Comparison of ENCODE assay signal across 16 cellular contexts in genomic region chr6:21494505-21494904, GRCh38.
DNase-seq lines count a peak whose midpoint lies in the region; FAIRE-seq and TF ChIP-seq lines count a peak whose summit lies in the region.
"Had no signal": no experiment of that assay in that cellular context is flagged by ENCODE, and none has a peak within 500 bp of the region (broad histone marks: within the 10 kb centered on the region; RNA-seq: fewer than 3 reads in every experiment).

No MANE protein-coding gene starts in this region.

- peaks cover 6% of the 10 kb centered on the region for H3K9me3 Mint-ChIP-seq in endodermal cell
- H3K9me3 Mint-ChIP-seq: CD4-positive, alpha-beta memory T cell had no signal

- H3K27ac Mint-ChIP-seq in endodermal cell, result no peak overlapping the region
- H3K27ac Mint-ChIP-seq: CD4-positive, alpha-beta memory T cell had no signal

- TF ChIP-seq POLR2A in vagina (IDR thresholded peaks at IDR 0.05), result no peak

- H3K36me3 ChIP-seq in endodermal cell (ENCODE audit: control insufficient read depth, insufficient read depth, low read length) (no peaks in the 10 kb centered on the region), vagina (no peaks in the 10 kb centered on the region)

- H3K4me1 Mint-ChIP-seq in endodermal cell, result no peaks in the 10 kb centered on the region
- H3K4me1 Mint-ChIP-seq: CD4-positive, alpha-beta memory T cell had no signal

- peaks cover 3% of the 10 kb centered on the region for H3K36me3 Mint-ChIP-seq in endodermal cell (ENCODE audit: low read depth)
- H3K36me3 Mint-ChIP-seq: CD4-positive, alpha-beta memory T cell had no signal

- no peak overlapping the region for H3K4me3 ChIP-seq in endodermal cell (ENCODE audit: low read length)
- H3K4me3 ChIP-seq in vagina, result no peak overlapping the region
- H3K4me3 ChIP-seq: A549 had no signal

- H3K9me3 ChIP-seq in endodermal cell (ENCODE audit: control insufficient read depth, low read length), result no peaks in the 10 kb centered on the region
- no peaks in the 10 kb centered on the region for H3K9me3 ChIP-seq in vagina
- H3K9me3 ChIP-seq: A549 had no signal

- TF ChIP-seq CTCF in endodermal cell (conservative IDR thresholded peaks at IDR 0.05) (peak; percentile 53), vagina (IDR thresholded peaks at IDR 0.05) (no peak)

- H3K4me3 Mint-ChIP-seq in endodermal cell, result no peak overlapping the region
- H3K4me3 Mint-ChIP-seq: CD4-positive, alpha-beta memory T cell had no signal

- intact Hi-C loops in vagina (cut with DNase I), result no loop called here

- H3K9ac ChIP-seq in endodermal cell (ENCODE audit: extremely low read depth, low read length, poor library complexity, severe bottlenecking), result no peak overlapping the region
- H3K9ac ChIP-seq: KMS-11 had no signal

- WGBS in endodermal cell (ENCODE audit: insufficient coverage in 1 of 2, insufficient read length in 1 of 2), 2 experiments, result 90 to 91% methylated on average over 4 to 8 of the region's 8 CpGs

- peaks cover 12% of the 10 kb centered on the region for H3K27me3 Mint-ChIP-seq in endodermal cell (ENCODE audit: insufficient read depth)

- H3K4me1 ChIP-seq in endodermal cell (ENCODE audit: control insufficient read depth, insufficient read depth, low read length) (no peaks in the 10 kb centered on the region), vagina (peaks cover 13% of the 10 kb centered on the region)
- H3K4me1 ChIP-seq: A549 had no signal

- H3K27me3 ChIP-seq in endodermal cell (ENCODE audit: control insufficient read depth, insufficient read depth, low read length, poor library complexity, severe bottlenecking) (no peaks in the 10 kb centered on the region), vagina (no peaks in the 10 kb centered on the region)

- H3K27ac ChIP-seq in endodermal cell (ENCODE audit: low read depth, low read length), result no peak overlapping the region
- no peak overlapping the region for H3K27ac ChIP-seq in vagina
- H3K27ac ChIP-seq: 22Rv1, A549, C4-2B, KMS-11 had no signal

- FAIRE-seq in urothelium cell line (lab: Jason Lieb, UNC), result no peak
- FAIRE-seq: A549, H54 had no signal

- peak; percentile 49 for DNase-seq in NCI-H82 (lab: John Stamatoyannopoulos, UW)
- DNase-seq in NCI-H82 treated with DMSO at 0.1 percent for 48 hours (lab: John Stamatoyannopoulos, UW; ENCODE audit: unreplicated experiment), result no peak
- DNase-seq in NCI-H69 (lab: John Stamatoyannopoulos, UW), result peak; percentile 60
- DNase-seq in endodermal cell, result peak; percentile 56
- no peak for DNase-seq in urothelium cell line (ENCODE audit: low spot score)
- DNase-seq in vagina (ENCODE audit: extremely low spot score in 2 of 2), result no peak
- DNase-seq in ecto neural progenitor cell (ENCODE audit: low spot score), result no peak
- DNase-seq: AML-193; CD4-positive, alpha-beta memory T cell; DMS79 treated with DMSO at 0.1 percent for 48 hours; GF-D8 had no signal

Comparison
In these comparisons a context has a peak if more than half of its experiments do, and no peak if none do; other contexts are left out.
1. DNase-seq: peak in NCI-H82 (single experiment), NCI-H69 (single experiment) and endodermal cell (single experiment); none in NCI-H82 treated with DMSO at 0.1 percent for 48 hours (single experiment), urothelium cell line (single experiment), vagina (0 of 2) and ecto neural progenitor cell (single experiment).